In genomic region chr2:160325413-160325812, GRCh38 we compare ENCODE assay signal across 1 cellular context.
TF ChIP-seq lines count a peak whose summit lies in the region.

No MANE protein-coding gene starts in this region.

TF ChIP-seq in HepG2, 621 proteins besides CTCF, POLR2A, EP300 and RAD21 (continued from another document):
- TF ChIP-seq ZNF597 (CRISPR knock-in tag; IDR thresholded peaks at IDR 0.05) (no peak), RFXAP (CRISPR knock-in tag; IDR thresholded peaks at IDR 0.05; ENCODE audit: borderline replicate concordance) (no peak), MIXL1 (CRISPR knock-in tag; IDR thresholded peaks at IDR 0.05) (no peak)
